20 cellular contexts compared by ENCODE assay signal in the genomic region with DNA sequence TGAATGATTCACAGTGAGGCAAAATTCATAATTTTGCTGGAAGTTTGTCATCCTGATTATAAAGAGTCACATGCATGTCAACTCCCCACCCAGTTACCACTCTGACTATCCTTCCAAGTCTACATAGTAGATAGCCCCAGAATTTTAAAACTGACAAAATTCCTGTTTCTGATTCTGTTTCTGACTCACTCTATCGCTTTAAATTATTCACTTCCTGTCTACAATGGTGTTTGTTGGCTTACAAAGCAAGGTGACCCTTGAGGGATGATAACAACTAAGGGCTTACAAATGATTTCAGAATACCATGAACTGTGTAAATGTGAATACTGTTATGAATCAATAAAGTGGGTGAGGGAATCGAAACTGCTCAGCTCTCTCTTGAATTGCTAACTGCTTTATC.
DNase-seq lines count a peak whose midpoint lies in the region; ATAC-seq, FAIRE-seq and TF ChIP-seq lines count a peak whose summit lies in the region.
"Had no signal": no experiment of that assay in that cellular context is flagged by ENCODE, and none has a peak within 500 bp of the region (broad histone marks: within the 10 kb centered on the region; RNA-seq: fewer than 3 reads in every experiment).

No MANE protein-coding gene starts in this region.

- no peak overlapping the region for H3K4me3 Mint-ChIP-seq in stimulated activated naive CD8-positive, alpha-beta T cell treated with anti-CD3 and anti-CD28 coated beads, Interleukin-15, amount 100 ng/mL, for 72 hours
- H3K4me3 Mint-ChIP-seq: naive B cell had no signal

- H3K9me3 ChIP-seq in OCI-LY3 (ENCODE audit: insufficient read depth, low read length) (peaks cover 10% of the 10 kb centered on the region; the same call in 1 of the 2 replicates), endothelial cell of umbilical vein (replicated peaks; ENCODE audit: control insufficient read depth, insufficient read depth, low read length) (no peaks in the 10 kb centered on the region)

- H3K9me3 Mint-ChIP-seq in stimulated activated naive CD8-positive, alpha-beta T cell treated with anti-CD3 and anti-CD28 coated beads, Interleukin-15, amount 100 ng/mL, for 72 hours: peaks cover 21 to 26% of the 10 kb centered on the region in 2 donors

- H3K27ac Mint-ChIP-seq in stimulated activated naive CD8-positive, alpha-beta T cell treated with anti-CD3 and anti-CD28 coated beads, Interleukin-15, amount 100 ng/mL, for 72 hours: peak overlapping the region; percentile 62 to 92

- POLR2A ChIA-PET in endothelial cell of umbilical vein (lab: Charles Lee): no interaction called here

- H3K4me1 Mint-ChIP-seq in stimulated activated naive CD8-positive, alpha-beta T cell treated with anti-CD3 and anti-CD28 coated beads, Interleukin-15, amount 100 ng/mL, for 72 hours: peaks cover 23% of the 10 kb centered on the region
- H3K4me1 Mint-ChIP-seq: naive B cell had no signal

- H3K9me1 ChIP-seq in endothelial cell of umbilical vein (replicated peaks; ENCODE audit: control insufficient read depth, extremely low read depth, insufficient read depth, low read length): no peaks in the 10 kb centered on the region

- no peaks in the 10 kb centered on the region for H4K20me1 ChIP-seq in OCI-LY3 (ENCODE audit: insufficient read depth, low read length)
- H4K20me1 ChIP-seq in endothelial cell of umbilical vein (replicated peaks; ENCODE audit: control insufficient read depth, extremely low read depth, insufficient read depth, low read length): no peaks in the 10 kb centered on the region

- H3K27me3 ChIP-seq in OCI-LY3 (ENCODE audit: low read depth, low read length): no peaks in the 10 kb centered on the region
- H3K27me3 ChIP-seq in endothelial cell of umbilical vein (ENCODE audit: control insufficient read depth in 2 of 2, insufficient read depth in 2 of 2, low read length in 2 of 2): no peaks in the 10 kb centered on the region
- H3K27me3 ChIP-seq: hepatocyte had no signal

- TF ChIP-seq POLR2A in endothelial cell of umbilical vein (IDR thresholded peaks at IDR 0.05; ENCODE audit: low read depth, low read length): no peak

- H3K9ac ChIP-seq in OCI-LY3 (ENCODE audit: low read length) (no peak overlapping the region), endothelial cell of umbilical vein (replicated peaks; ENCODE audit: extremely low read depth, insufficient read depth, low read length) (no peak overlapping the region)

- H3K4me2 ChIP-seq in OCI-LY3 (ENCODE audit: low read length): peak overlapping the region; percentile 33
- peak overlapping the region; percentile 54 for H3K4me2 ChIP-seq in endothelial cell of umbilical vein (ENCODE audit: insufficient read depth, low read length)
- H3K4me2 ChIP-seq: hepatocyte, PC-9 had no signal

- no TSS peak for BruUV-seq in endothelial cell of umbilical vein (replicated peaks; lab: Mats Ljungman, UMichigan)

- peak; percentile 86 for FAIRE-seq in endothelial cell of umbilical vein (lab: Jason Lieb, UNC)
- FAIRE-seq: kidney had no signal

- TF ChIP-seq CTCF in OCI-LY3 (IDR thresholded peaks at IDR 0.05; ENCODE audit: low read depth, low read length) (no peak), endothelial cell of umbilical vein (IDR thresholded peaks at IDR 0.05; ENCODE audit: extremely low read depth in 1 of 2, insufficient read depth in 1 of 2, low read depth in 1 of 2, low read length in 2 of 2) (no peak)

- H3K79me2 ChIP-seq in OCI-LY3 (ENCODE audit: low read length) (no peaks in the 10 kb centered on the region), endothelial cell of umbilical vein (ENCODE audit: control insufficient read depth, insufficient read depth, low read length) (no peaks in the 10 kb centered on the region)
- H3K79me2 ChIP-seq: hepatocyte had no signal

- peaks cover 16% of the 10 kb centered on the region for H3K4me1 ChIP-seq in OCI-LY3 (ENCODE audit: low read length)
- peaks cover 6% of the 10 kb centered on the region for H3K4me1 ChIP-seq in endothelial cell of umbilical vein (ENCODE audit: control insufficient read depth, extremely low read depth, insufficient read depth, low read length)

- intact Hi-C loops in endothelial cell of umbilical vein (cut with micrococcal nuclease) (no loop called here), left colon (cut with DNase I, micrococcal nuclease) (no loop called here)

- H2AFZ ChIP-seq in OCI-LY3 (ENCODE audit: low read depth, low read length) (no peak overlapping the region), endothelial cell of umbilical vein (ENCODE audit: low read depth, low read length) (peak overlapping the region; percentile 51)
- H2AFZ ChIP-seq: hepatocyte, PC-9 had no signal

- CTCF ChIA-PET in endothelial cell of umbilical vein (lab: Charles Lee): no interaction called here

- H3K4me3 ChIP-seq in OCI-LY3 (ENCODE audit: low read length): peak overlapping the region; percentile 12; the same call in 1 of the 2 replicates
- no peak overlapping the region for H3K4me3 ChIP-seq in endothelial cell of umbilical vein (replicated peaks in 1 of 3; ENCODE audit: insufficient read depth in 1 of 3, low read depth in 1 of 3, low read length in 3 of 3)
- H3K4me3 ChIP-seq: hepatocyte, PC-9 had no signal

- peak overlapping the region; percentile 22 for H3K27ac ChIP-seq in OCI-LY3 (ENCODE audit: low read length)
- H3K27ac ChIP-seq in endothelial cell of umbilical vein (ENCODE audit: insufficient read depth, low read depth, low read length): no peak overlapping the region
- H3K27ac ChIP-seq: hepatocyte, PC-9 had no signal

- H3K36me3 ChIP-seq in OCI-LY3 (replicated peaks; ENCODE audit: low read depth, low read length) (no peaks in the 10 kb centered on the region), endothelial cell of umbilical vein (ENCODE audit: control insufficient read depth in 2 of 2, extremely low read depth in 1 of 2, insufficient read depth in 2 of 2, low read length in 2 of 2) (no peaks in the 10 kb centered on the region)

- dilution Hi-C loops in endothelial cell of umbilical vein (cut with MboI; ENCODE audit: extremely low pct_ligation_motif_present, low sequenced_read_pairs): no loop called here

- ATAC-seq in stimulated activated naive CD8-positive, alpha-beta T cell treated with anti-CD3 and anti-CD28 coated beads, Interleukin-15, amount 100 ng/mL, for 72 hours: peak; percentile 99
- ATAC-seq in left colon (no peak), GM19463 (IDR thresholded peaks at IDR 0.05; ENCODE audit: unreplicated experiment) (no peak)

- DNase-seq in stimulated activated CD4-positive, alpha-beta T cell treated with anti-CD3 and anti-CD28 coated beads, Interleukin-1b, Interleukin-23, amount 100 ng/mL, for 48 hours: peak; percentile 19
- no peak for DNase-seq in stimulated activated CD4-positive, alpha-beta T cell treated with anti-CD3 and anti-CD28 coated beads, Interleukin-12 subunit alpha, Interleukin-12 subunit beta, amount 100 ng/mL, for 4 hours
- DNase-seq in endothelial cell of umbilical vein (ENCODE audit: low read depth, low spot score) (peak; percentile 59), putamen (ENCODE audit: low spot score) (no peak), left colon (no peak)
- DNase-seq in stimulated activated naive CD8-positive, alpha-beta T cell treated with anti-CD3 and anti-CD28 coated beads, Interleukin-15, amount 100 ng/mL, for 72 hours: no peak
- DNase-seq: AML-193; cerebellar nuclear complex; effector memory CD4-positive, alpha-beta T cell; Kasumi-1; kidney; naive B cell; NCI-H1105 treated with DMSO at 0.1 percent for 48 hours; NCI-H526; PC-9; posterior cingulate gyrus; stimulated activated CD4-positive, alpha-beta T cell treated with anti-CD3 and anti-CD28 coated beads, Interleukin-4, amount 100 ng/mL, for 24 hours had no signal

- peaks cover 19% of the 10 kb centered on the region for H3K27me3 Mint-ChIP-seq in stimulated activated naive CD8-positive, alpha-beta T cell treated with anti-CD3 and anti-CD28 coated beads, Interleukin-15, amount 100 ng/mL, for 72 hours

TF ChIP-seq in endothelial cell of umbilical vein, 7 proteins besides CTCF, POLR2A, EP300 and RAD21:
- TF ChIP-seq POLR2AphosphoS5 (IDR thresholded peaks at IDR 0.05; ENCODE audit: insufficient read depth, low read depth, low read length) (no peak), JUN (IDR thresholded peaks at IDR 0.05; ENCODE audit: borderline replicate concordance, insufficient read depth, insufficient read length, low read depth) (peak; percentile 47), EZH2 (IDR thresholded peaks at IDR 0.05; ENCODE audit: borderline replicate concordance, low read depth, low read length, severe bottlenecking) (no peak), MYC (IDR thresholded peaks at IDR 0.05; ENCODE audit: low read depth, low read length) (no peak), GATA2 (IDR thresholded peaks at IDR 0.05; ENCODE audit: insufficient read depth, insufficient read length, low read depth, low read length) (peak; percentile 75), FOS (IDR thresholded peaks at IDR 0.05; ENCODE audit: borderline replicate concordance, insufficient read depth, low read length) (peak; percentile 84)
- TF ChIP-seq, protein P1, sequence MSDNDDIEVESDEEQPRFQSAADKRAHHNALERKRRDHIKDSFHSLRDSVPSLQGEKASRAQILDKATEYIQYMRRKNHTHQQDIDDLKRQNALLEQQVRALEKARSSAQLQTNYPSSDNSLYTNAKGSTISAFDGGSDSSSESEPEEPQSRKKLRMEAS (IDR thresholded peaks at IDR 0.05; ENCODE audit: insufficient read depth, insufficient read length): no peak

Comparison
In these comparisons a context has a peak if more than half of its experiments do, and no peak if none do; other contexts are left out.
1. DNase-seq: peak in stimulated activated CD4-positive, alpha-beta T cell treated with anti-CD3 and anti-CD28 coated beads, Interleukin-1b, Interleukin-23, amount 100 ng/mL, for 48 hours (single experiment) and endothelial cell of umbilical vein (single experiment); none in stimulated activated CD4-positive, alpha-beta T cell treated with anti-CD3 and anti-CD28 coated beads, Interleukin-12 subunit alpha, Interleukin-12 subunit beta, amount 100 ng/mL, for 4 hours (single experiment), stimulated activated naive CD8-positive, alpha-beta T cell treated with anti-CD3 and anti-CD28 coated beads, Interleukin-15, amount 100 ng/mL, for 72 hours (0 of 2), putamen (single experiment) and left colon (0 of 2).